2 cellular contexts compared by ENCODE assay signal in genomic region chr10:87817291-87817872, GRCh38.
TF ChIP-seq lines count a peak whose summit lies in the region.

No MANE protein-coding gene starts in this region.

TF ChIP-seq in K562, 482 proteins besides CTCF, POLR2A, EP300 and RAD21:
- TF ChIP-seq GABPB1 (CRISPR knock-in tag; IDR thresholded peaks at IDR 0.05) = peak; percentile 24
- TF ChIP-seq, protein P1, sequence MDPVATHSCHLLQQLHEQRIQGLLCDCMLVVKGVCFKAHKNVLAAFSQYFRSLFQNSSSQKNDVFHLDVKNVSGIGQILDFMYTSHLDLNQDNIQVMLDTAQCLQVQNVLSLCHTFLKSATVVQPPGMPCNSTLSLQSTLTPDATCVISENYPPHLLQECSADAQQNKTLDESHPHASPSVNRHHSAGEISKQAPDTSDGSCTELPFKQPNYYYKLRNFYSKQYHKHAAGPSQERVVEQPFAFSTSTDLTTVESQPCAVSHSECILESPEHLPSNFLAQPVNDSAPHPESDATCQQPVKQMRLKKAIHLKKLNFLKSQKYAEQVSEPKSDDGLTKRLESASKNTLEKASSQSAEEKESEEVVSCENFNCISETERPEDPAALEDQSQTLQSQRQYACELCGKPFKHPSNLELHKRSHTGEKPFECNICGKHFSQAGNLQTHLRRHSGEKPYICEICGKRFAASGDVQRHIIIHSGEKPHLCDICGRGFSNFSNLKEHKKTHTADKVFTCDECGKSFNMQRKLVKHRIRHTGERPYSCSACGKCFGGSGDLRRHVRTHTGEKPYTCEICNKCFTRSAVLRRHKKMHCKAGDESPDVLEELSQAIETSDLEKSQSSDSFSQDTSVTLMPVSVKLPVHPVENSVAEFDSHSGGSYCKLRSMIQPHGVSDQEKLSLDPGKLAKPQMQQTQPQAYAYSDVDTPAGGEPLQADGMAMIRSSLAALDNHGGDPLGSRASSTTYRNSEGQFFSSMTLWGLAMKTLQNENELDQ (CRISPR knock-in tag; IDR thresholded peaks at IDR 0.05; ENCODE audit: borderline replicate concordance) = 0 out of 2 replicates have a peak, but pooled peaks have one; percentile 40
- TF ChIP-seq SIN3A (IDR thresholded peaks at IDR 0.05; ENCODE audit: borderline replicate concordance in 2 of 2, control insufficient read depth in 1 of 2, low read depth in 2 of 2, low read length in 2 of 2) = 0 out of 4 replicates have a peak, but pooled peaks of 1 of the 2 experiments have one; percentile 15
- TF ChIP-seq ZNF584 (CRISPR knock-in tag; IDR thresholded peaks at IDR 0.05; ENCODE audit: low read depth) = 0 out of 2 replicates have a peak, but pooled peaks have one; percentile 3
- TF ChIP-seq TBL1XR1 (IDR thresholded peaks at IDR 0.05; ENCODE audit: low read length in 2 of 2) = no peak
- no peak for TF ChIP-seq NUFIP1 (IDR thresholded peaks at IDR 0.05; ENCODE audit: partially characterized antibody)
- TF ChIP-seq GABPA (tag; conservative IDR thresholded peaks at IDR 0.05; ENCODE audit: low read depth) = no peak

TF ChIP-seq in HepG2, 621 proteins besides CTCF, POLR2A, EP300 and RAD21 (continues in another document):
- TF ChIP-seq, protein P2, sequence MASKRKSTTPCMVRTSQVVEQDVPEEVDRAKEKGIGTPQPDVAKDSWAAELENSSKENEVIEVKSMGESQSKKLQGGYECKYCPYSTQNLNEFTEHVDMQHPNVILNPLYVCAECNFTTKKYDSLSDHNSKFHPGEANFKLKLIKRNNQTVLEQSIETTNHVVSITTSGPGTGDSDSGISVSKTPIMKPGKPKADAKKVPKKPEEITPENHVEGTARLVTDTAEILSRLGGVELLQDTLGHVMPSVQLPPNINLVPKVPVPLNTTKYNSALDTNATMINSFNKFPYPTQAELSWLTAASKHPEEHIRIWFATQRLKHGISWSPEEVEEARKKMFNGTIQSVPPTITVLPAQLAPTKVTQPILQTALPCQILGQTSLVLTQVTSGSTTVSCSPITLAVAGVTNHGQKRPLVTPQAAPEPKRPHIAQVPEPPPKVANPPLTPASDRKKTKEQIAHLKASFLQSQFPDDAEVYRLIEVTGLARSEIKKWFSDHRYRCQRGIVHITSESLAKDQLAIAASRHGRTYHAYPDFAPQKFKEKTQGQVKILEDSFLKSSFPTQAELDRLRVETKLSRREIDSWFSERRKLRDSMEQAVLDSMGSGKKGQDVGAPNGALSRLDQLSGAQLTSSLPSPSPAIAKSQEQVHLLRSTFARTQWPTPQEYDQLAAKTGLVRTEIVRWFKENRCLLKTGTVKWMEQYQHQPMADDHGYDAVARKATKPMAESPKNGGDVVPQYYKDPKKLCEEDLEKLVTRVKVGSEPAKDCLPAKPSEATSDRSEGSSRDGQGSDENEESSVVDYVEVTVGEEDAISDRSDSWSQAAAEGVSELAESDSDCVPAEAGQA (IDR thresholded peaks at IDR 0.05; ENCODE audit: low read depth) = no peak
- TF ChIP-seq, protein P2 (CRISPR knock-in tag; IDR thresholded peaks at IDR 0.05; ENCODE audit: borderline replicate concordance) = no peak
- TF ChIP-seq ZNF468 (CRISPR knock-in tag; IDR thresholded peaks at IDR 0.05) (no peak), RFXANK (CRISPR knock-in tag; IDR thresholded peaks at IDR 0.05) (no peak), TRAFD1 (CRISPR knock-in tag; IDR thresholded peaks at IDR 0.05; ENCODE audit: borderline replicate concordance) (no peak), KDM6A (CRISPR knock-in tag; IDR thresholded peaks at IDR 0.05; ENCODE audit: low read depth) (no peak), ZNF496 (CRISPR knock-in tag; IDR thresholded peaks at IDR 0.05; ENCODE audit: insufficient replicate concordance) (no peak), TGIF2 (CRISPR knock-in tag; IDR thresholded peaks at IDR 0.05) (no peak), MEIS1 (CRISPR knock-in tag; IDR thresholded peaks at IDR 0.05; ENCODE audit: borderline replicate concordance) (no peak), NPAS2 (CRISPR knock-in tag; IDR thresholded peaks at IDR 0.05; ENCODE audit: borderline replicate concordance) (no peak), NFAT5 (CRISPR knock-in tag; IDR thresholded peaks at IDR 0.05) (no peak), SRY (CRISPR knock-in tag; IDR thresholded peaks at IDR 0.05) (0 out of 2 replicates have a peak, but pooled peaks have one; percentile 21), ZNF124 (CRISPR knock-in tag; IDR thresholded peaks at IDR 0.05) (no peak), ZNF441 (CRISPR knock-in tag; IDR thresholded peaks at IDR 0.05; ENCODE audit: borderline replicate concordance) (peak; percentile 46; the same call in 1 of the 2 replicates), JUN (CRISPR knock-in tag; IDR thresholded peaks at IDR 0.05) (no peak), ZNF614 (CRISPR knock-in tag; IDR thresholded peaks at IDR 0.05; ENCODE audit: borderline replicate concordance) (no peak), MED13 (CRISPR knock-in tag; IDR thresholded peaks at IDR 0.05) (peak; percentile 15; the same call in 1 of the 2 replicates)
- TF ChIP-seq, protein P3, sequence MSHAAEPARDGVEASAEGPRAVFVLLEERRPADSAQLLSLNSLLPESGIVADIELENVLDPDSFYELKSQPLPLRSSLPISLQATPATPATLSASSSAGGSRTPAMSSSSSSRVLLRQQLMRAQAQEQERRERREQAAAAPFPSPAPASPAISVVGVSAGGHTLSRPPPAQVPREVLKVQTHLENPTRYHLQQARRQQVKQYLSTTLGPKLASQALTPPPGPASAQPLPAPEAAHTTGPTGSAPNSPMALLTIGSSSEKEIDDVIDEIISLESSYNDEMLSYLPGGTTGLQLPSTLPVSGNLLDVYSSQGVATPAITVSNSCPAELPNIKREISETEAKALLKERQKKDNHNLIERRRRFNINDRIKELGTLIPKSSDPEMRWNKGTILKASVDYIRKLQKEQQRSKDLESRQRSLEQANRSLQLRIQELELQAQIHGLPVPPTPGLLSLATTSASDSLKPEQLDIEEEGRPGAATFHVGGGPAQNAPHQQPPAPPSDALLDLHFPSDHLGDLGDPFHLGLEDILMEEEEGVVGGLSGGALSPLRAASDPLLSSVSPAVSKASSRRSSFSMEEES (CRISPR knock-in tag; IDR thresholded peaks at IDR 0.05) = 0 out of 2 replicates have a peak, but pooled peaks have one; percentile 4
- TF ChIP-seq, protein P4, sequence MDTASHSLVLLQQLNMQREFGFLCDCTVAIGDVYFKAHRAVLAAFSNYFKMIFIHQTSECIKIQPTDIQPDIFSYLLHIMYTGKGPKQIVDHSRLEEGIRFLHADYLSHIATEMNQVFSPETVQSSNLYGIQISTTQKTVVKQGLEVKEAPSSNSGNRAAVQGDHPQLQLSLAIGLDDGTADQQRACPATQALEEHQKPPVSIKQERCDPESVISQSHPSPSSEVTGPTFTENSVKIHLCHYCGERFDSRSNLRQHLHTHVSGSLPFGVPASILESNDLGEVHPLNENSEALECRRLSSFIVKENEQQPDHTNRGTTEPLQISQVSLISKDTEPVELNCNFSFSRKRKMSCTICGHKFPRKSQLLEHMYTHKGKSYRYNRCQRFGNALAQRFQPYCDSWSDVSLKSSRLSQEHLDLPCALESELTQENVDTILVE (CRISPR knock-in tag; IDR thresholded peaks at IDR 0.05) = no peak
- TF ChIP-seq, protein P5, sequence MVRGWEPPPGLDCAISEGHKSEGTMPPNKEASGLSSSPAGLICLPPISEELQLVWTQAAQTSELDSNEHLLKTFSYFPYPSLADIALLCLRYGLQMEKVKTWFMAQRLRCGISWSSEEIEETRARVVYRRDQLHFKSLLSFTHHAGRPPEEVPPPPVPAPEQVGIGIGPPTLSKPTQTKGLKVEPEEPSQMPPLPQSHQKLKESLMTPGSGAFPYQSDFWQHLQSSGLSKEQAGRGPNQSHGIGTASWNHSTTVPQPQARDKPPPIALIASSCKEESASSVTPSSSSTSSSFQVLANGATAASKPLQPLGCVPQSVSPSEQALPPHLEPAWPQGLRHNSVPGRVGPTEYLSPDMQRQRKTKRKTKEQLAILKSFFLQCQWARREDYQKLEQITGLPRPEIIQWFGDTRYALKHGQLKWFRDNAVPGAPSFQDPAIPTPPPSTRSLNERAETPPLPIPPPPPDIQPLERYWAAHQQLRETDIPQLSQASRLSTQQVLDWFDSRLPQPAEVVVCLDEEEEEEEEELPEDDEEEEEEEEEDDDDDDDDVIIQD (CRISPR knock-in tag; IDR thresholded peaks at IDR 0.05; ENCODE audit: low read depth) = no peak
- TF ChIP-seq, protein P6, sequence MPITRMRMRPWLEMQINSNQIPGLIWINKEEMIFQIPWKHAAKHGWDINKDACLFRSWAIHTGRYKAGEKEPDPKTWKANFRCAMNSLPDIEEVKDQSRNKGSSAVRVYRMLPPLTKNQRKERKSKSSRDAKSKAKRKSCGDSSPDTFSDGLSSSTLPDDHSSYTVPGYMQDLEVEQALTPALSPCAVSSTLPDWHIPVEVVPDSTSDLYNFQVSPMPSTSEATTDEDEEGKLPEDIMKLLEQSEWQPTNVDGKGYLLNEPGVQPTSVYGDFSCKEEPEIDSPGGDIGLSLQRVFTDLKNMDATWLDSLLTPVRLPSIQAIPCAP (CRISPR knock-in tag; IDR thresholded peaks at IDR 0.05; ENCODE audit: low read depth) = no peak
- TF ChIP-seq, protein P7, sequence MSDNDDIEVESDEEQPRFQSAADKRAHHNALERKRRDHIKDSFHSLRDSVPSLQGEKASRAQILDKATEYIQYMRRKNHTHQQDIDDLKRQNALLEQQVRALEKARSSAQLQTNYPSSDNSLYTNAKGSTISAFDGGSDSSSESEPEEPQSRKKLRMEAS (IDR thresholded peaks at IDR 0.05) = no peak
- TF ChIP-seq, protein P8, sequence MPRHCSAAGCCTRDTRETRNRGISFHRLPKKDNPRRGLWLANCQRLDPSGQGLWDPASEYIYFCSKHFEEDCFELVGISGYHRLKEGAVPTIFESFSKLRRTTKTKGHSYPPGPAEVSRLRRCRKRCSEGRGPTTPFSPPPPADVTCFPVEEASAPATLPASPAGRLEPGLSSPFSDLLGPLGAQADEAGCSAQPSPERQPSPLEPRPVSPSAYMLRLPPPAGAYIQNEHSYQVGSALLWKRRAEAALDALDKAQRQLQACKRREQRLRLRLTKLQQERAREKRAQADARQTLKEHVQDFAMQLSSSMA (CRISPR knock-in tag; IDR thresholded peaks at IDR 0.05) = no peak
- TF ChIP-seq, protein P9, sequence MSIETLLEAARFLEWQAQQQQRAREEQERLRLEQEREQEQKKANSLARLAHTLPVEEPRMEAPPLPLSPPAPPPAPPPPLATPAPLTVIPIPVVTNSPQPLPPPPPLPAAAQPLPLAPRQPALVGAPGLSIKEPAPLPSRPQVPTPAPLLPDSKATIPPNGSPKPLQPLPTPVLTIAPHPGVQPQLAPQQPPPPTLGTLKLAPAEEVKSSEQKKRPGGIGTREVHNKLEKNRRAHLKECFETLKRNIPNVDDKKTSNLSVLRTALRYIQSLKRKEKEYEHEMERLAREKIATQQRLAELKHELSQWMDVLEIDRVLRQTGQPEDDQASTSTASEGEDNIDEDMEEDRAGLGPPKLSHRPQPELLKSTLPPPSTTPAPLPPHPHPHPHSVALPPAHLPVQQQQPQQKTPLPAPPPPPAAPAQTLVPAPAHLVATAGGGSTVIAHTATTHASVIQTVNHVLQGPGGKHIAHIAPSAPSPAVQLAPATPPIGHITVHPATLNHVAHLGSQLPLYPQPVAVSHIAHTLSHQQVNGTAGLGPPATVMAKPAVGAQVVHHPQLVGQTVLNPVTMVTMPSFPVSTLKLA (IDR thresholded peaks at IDR 0.05) = no peak
